8 cellular contexts compared by ENCODE assay signal in genomic region chr15:101276501-101277037, GRCh38. TPM values are rescaled to one million over a fixed set of nuclear protein-coding genes. Genes with fewer than 3 reads are reported as not detected.
DNase-seq lines count a peak whose midpoint lies in the region; ATAC-seq, FAIRE-seq and TF ChIP-seq lines count a peak whose summit lies in the region.

No MANE protein-coding gene starts in this region.

- TF ChIP-seq CTCF in right atrium auricular region (IDR thresholded peaks at IDR 0.05), result no peak

- H3K4me1 ChIP-seq in HUES48 (ENCODE audit: control insufficient read depth, insufficient read depth, low read length) (peaks cover 4% of the 10 kb centered on the region), right atrium auricular region (peaks cover 0 to 25% of the 10 kb centered on the region in 2 donors), small intestine (ENCODE audit: control insufficient read depth in 2 of 2, insufficient read depth in 1 of 2, low read depth in 1 of 2, low read length in 1 of 2) (peaks cover 3 to 8% of the 10 kb centered on the region in 2 donors)

- H3K27ac Mint-ChIP-seq in activated CD4-positive, alpha-beta memory T cell treated with anti-CD3 and anti-CD28 coated beads, Interleukin-2, amount 10 ng/mL, durations not matched to agents 7 days and 5 days, result peak overlapping the region; percentile 86

- H3K27me3 Mint-ChIP-seq in activated CD4-positive, alpha-beta memory T cell treated with anti-CD3 and anti-CD28 coated beads, Interleukin-2, amount 10 ng/mL, durations not matched to agents 7 days and 5 days, result no peaks in the 10 kb centered on the region

- H3K4me3 Mint-ChIP-seq in activated CD4-positive, alpha-beta memory T cell treated with anti-CD3 and anti-CD28 coated beads, Interleukin-2, amount 10 ng/mL, durations not matched to agents 7 days and 5 days, result peak overlapping the region; percentile 96

- H3K27me3 ChIP-seq in HUES48 (ENCODE audit: control insufficient read depth, insufficient read depth, low read length) (no peaks in the 10 kb centered on the region), right atrium auricular region (no peaks in the 10 kb centered on the region), small intestine (ENCODE audit: control insufficient read depth in 2 of 2, insufficient read depth in 2 of 2, low read length in 2 of 2) (no peaks in the 10 kb centered on the region)

- peak overlapping the region; percentile 87 for H3K4me3 ChIP-seq in HUES48 (ENCODE audit: low read depth, low read length)
- peak overlapping the region; percentile 85 to 90 for H3K4me3 ChIP-seq in right atrium auricular region
- H3K4me3 ChIP-seq in small intestine (ENCODE audit: low read depth in 1 of 2, low read length in 2 of 2), result peak overlapping the region; percentile 80 to 91

- H3K9me3 ChIP-seq in HUES48 (ENCODE audit: control insufficient read depth, insufficient read depth, low read length), result no peaks in the 10 kb centered on the region
- no peaks in the 10 kb centered on the region for H3K9me3 ChIP-seq in right atrium auricular region
- no peaks in the 10 kb centered on the region for H3K9me3 ChIP-seq in small intestine (ENCODE audit: control insufficient read depth, low read depth)

- H3K4me1 Mint-ChIP-seq in activated CD4-positive, alpha-beta memory T cell treated with anti-CD3 and anti-CD28 coated beads, Interleukin-2, amount 10 ng/mL, durations not matched to agents 7 days and 5 days, result peaks cover 36% of the 10 kb centered on the region

- DNase-seq in COLO668 (lab: John Stamatoyannopoulos, UW; ENCODE audit: unreplicated experiment), result peak; percentile 17
- peak; percentile 50 for DNase-seq in activated CD4-positive, alpha-beta memory T cell treated with anti-CD3 and anti-CD28 coated beads, Interleukin-2, amount 10 ng/mL, durations not matched to agents 7 days and 5 days
- no peak for DNase-seq in right atrium auricular region (ENCODE audit: low spot score)
- DNase-seq in small intestine, result no peak
- DNase-seq in NCI-H2081 treated with DMSO at 0.1 percent for 48 hours (lab: John Stamatoyannopoulos, UW), result no peak
- no peak for DNase-seq in NCI-H1048 (lab: John Stamatoyannopoulos, UW)

- peak overlapping the region; percentile 63 for H3K9ac ChIP-seq in HUES48 (ENCODE audit: low read depth, low read length)

- WGBS in small intestine, 3 donors, result 2 to 7% (median 3%) methylated on average over 14 of the region's 14 CpGs

- POLR2A ChIA-PET in activated CD4-positive, alpha-beta memory T cell treated with anti-CD3 and anti-CD28 coated beads, Interleukin-2, amount 10 ng/mL, durations not matched to agents 7 days and 5 days (lab: Charles Lee), result interaction anchor here (0.6 to 3.8 kb wide), 5 partner anchors 11 to 32 kb away, joined by 3 to 43 read pairs (median 4); partner anchors contain the start of gene SNRPA1

- peaks cover 61% of the 10 kb centered on the region for H3K36me3 Mint-ChIP-seq in activated CD4-positive, alpha-beta memory T cell treated with anti-CD3 and anti-CD28 coated beads, Interleukin-2, amount 10 ng/mL, durations not matched to agents 7 days and 5 days (ENCODE audit: low read depth)

- H3K9me3 Mint-ChIP-seq in activated CD4-positive, alpha-beta memory T cell treated with anti-CD3 and anti-CD28 coated beads, Interleukin-2, amount 10 ng/mL, durations not matched to agents 7 days and 5 days, result no peaks in the 10 kb centered on the region

- H3K36me3 ChIP-seq in HUES48 (ENCODE audit: control insufficient read depth, insufficient read depth, low read length), result peaks cover 61% of the 10 kb centered on the region
- H3K36me3 ChIP-seq in right atrium auricular region, result peaks cover 57% of the 10 kb centered on the region
- H3K36me3 ChIP-seq in small intestine (ENCODE audit: control insufficient read depth in 2 of 2, insufficient read depth in 2 of 2, low read length in 2 of 2), result peaks cover 19 to 22% of the 10 kb centered on the region in 2 donors

- FAIRE-seq in small intestine (lab: Jason Lieb, UNC), result no peak

- peak; percentile 23 for ATAC-seq in GM19324 (IDR thresholded peaks at IDR 0.05; ENCODE audit: low FRiP score, unreplicated experiment)

- CTCF ChIA-PET in activated CD4-positive, alpha-beta memory T cell treated with anti-CD3 and anti-CD28 coated beads, Interleukin-2, amount 10 ng/mL, durations not matched to agents 7 days and 5 days (lab: Charles Lee), result interaction anchor here (0.7 to 4.6 kb wide), 8 partner anchors 12 to 373 kb away, joined by 3 to 40 read pairs (median 4); no protein-coding TSS in a partner anchor

- H3K27ac ChIP-seq in HUES48 (ENCODE audit: low read depth, low read length) (peak overlapping the region; percentile 78), right atrium auricular region (peak overlapping the region; percentile 91 to 95), small intestine (ENCODE audit: low read depth in 1 of 2, low read length in 1 of 2) (peak overlapping the region; percentile 93 to 98)

RNA-seq across cellular contexts. Expression of gene SELENOS, which starts 0.7 kb away (rescaled TPM):
- 10 to 100 TPM; 43.0 to 45.7 TPM for total RNA-seq in activated CD4-positive, alpha-beta memory T cell treated with anti-CD3 and anti-CD28 coated beads, Interleukin-2, amount 10 ng/mL, durations not matched to agents 7 days and 5 days
- 10 to 100 TPM; 52.4 to 60.6 TPM for total RNA-seq in right atrium auricular region
- polyA plus RNA-seq in small intestine, result 100 to 1,000 TPM; 123 to 148 (median 142) TPM

RNA-seq across cellular contexts. Expression of gene SNRPA1, which starts 18.5 kb away (rescaled TPM):
- total RNA-seq in activated CD4-positive, alpha-beta memory T cell treated with anti-CD3 and anti-CD28 coated beads, Interleukin-2, amount 10 ng/mL, durations not matched to agents 7 days and 5 days, result 100 to 1,000 TPM; 107 to 113 TPM
- 10 to 100 TPM; 21.4 to 24.9 TPM for total RNA-seq in right atrium auricular region
- 10 to 100 TPM; 72.1 to 82.7 (median 74.3) TPM for polyA plus RNA-seq in small intestine

RNA-seq across cellular contexts. Expression of gene CHSY1, which starts 24.7 kb away (rescaled TPM):
- total RNA-seq in activated CD4-positive, alpha-beta memory T cell treated with anti-CD3 and anti-CD28 coated beads, Interleukin-2, amount 10 ng/mL, durations not matched to agents 7 days and 5 days, result 10 to 100 TPM; 61.7 to 62.0 TPM
- 10 to 100 TPM; 23.1 to 26.1 TPM for total RNA-seq in right atrium auricular region
- polyA plus RNA-seq in small intestine, result 1 to 10 TPM; 1.6 to 9.0 (median 3.0) TPM

Comparison
In these comparisons a context has a peak if more than half of its experiments do, and no peak if none do; other contexts are left out.
1. DNase-seq: peak in COLO668 (single experiment) and activated CD4-positive, alpha-beta memory T cell treated with anti-CD3 and anti-CD28 coated beads, Interleukin-2, amount 10 ng/mL, durations not matched to agents 7 days and 5 days (single experiment); none in right atrium auricular region (single experiment), small intestine (single experiment), NCI-H2081 treated with DMSO at 0.1 percent for 48 hours (single experiment) and NCI-H1048 (single experiment).
2. RNA of gene SNRPA1, which starts 18.5 kb away (total RNA-seq): 107 to 113 TPM in activated CD4-positive, alpha-beta memory T cell treated with anti-CD3 and anti-CD28 coated beads, Interleukin-2, amount 10 ng/mL, durations not matched to agents 7 days and 5 days; 21.4 to 24.9 TPM in right atrium auricular region; every median in the first group is over 4 times any median in the second.
3. Peak in every context shown above with its lines, with median percentiles within 50 percentile points of each other: H3K27ac ChIP-seq and H3K4me3 ChIP-seq.